14 cellular contexts compared by ENCODE assay signal in the genomic region with DNA sequence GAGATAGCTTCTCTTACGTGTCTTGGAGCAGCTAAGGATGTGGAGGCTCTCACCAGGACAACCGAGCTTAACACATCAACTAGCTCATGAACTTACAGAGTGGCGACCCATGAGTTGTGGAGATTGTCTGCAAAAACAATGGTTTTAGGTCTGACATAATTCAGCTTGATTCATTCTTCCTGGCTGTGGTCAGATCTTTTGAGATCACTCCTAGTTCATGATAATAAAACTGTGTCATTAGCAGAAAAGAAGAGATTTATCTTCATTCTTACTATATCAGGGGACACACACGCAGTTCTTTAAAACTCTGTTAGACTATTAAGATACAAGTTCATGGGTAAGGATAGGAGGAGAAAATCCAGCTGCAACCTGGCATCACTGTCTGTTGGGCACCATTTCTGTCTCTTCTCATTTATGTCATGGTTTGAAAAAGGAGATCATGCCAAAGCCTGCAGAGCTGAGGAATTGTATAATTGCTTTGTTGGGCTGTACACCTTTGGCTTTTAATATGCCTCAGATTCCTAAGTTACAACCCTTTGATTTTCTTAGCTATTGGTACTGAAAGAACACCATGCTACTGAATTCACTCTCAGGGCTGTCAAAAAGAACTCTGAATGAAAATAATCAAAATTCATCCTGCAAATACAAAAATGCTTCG.
DNase-seq lines count a peak whose midpoint lies in the region; ATAC-seq, FAIRE-seq and TF ChIP-seq lines count a peak whose summit lies in the region.
"Had no signal": no experiment of that assay in that cellular context is flagged by ENCODE, and none has a peak within 500 bp of the region (broad histone marks: within the 10 kb centered on the region; RNA-seq: fewer than 3 reads in every experiment).

No MANE protein-coding gene starts in this region.

- H3K27me3 ChIP-seq in bronchial epithelial cell (ENCODE audit: control insufficient read depth, insufficient read depth, low read length) = no peaks in the 10 kb centered on the region

- no peak for ATAC-seq in GM19397 (IDR thresholded peaks at IDR 0.05; ENCODE audit: unreplicated experiment)
- no peak for ATAC-seq in naive thymus-derived CD8-positive, alpha-beta T cell
- ATAC-seq: stimulated activated effector memory CD8-positive, alpha-beta T cell treated with anti-CD3 and anti-CD28 coated beads, Interleukin-12 subunit alpha, Interleukin-12 subunit beta, amount 100 ng/mL, for 72 hours had no signal

- no peak overlapping the region for H3K4me3 ChIP-seq in bronchial epithelial cell (ENCODE audit: low read depth, low read length)

- TF ChIP-seq CTCF in bronchial epithelial cell (IDR thresholded peaks at IDR 0.05; ENCODE audit: insufficient read depth, low read length, severe bottlenecking) = no peak
- TF ChIP-seq CTCF in mesothelial cell of epicardium (IDR thresholded peaks at IDR 0.05; ENCODE audit: unreplicated experiment) = no peak

- POLR2A ChIA-PET in naive thymus-derived CD8-positive, alpha-beta T cell (lab: Charles Lee) = no interaction called here

- H3K36me3 ChIP-seq in bronchial epithelial cell (ENCODE audit: control insufficient read depth, insufficient read depth, low read length) = no peaks in the 10 kb centered on the region

- peak; percentile 72 for FAIRE-seq in bronchial epithelial cell (lab: Jason Lieb, UNC)

- no peaks in the 10 kb centered on the region for H3K27me3 Mint-ChIP-seq in mesothelial cell of epicardium (ENCODE audit: low read depth)
- H3K27me3 Mint-ChIP-seq in naive thymus-derived CD8-positive, alpha-beta T cell = peaks cover 0 to 4% (median 3%) of the 10 kb centered on the region in 5 donors

- H3K9me3 Mint-ChIP-seq in mesothelial cell of epicardium = no peaks in the 10 kb centered on the region
- no peaks in the 10 kb centered on the region for H3K9me3 Mint-ChIP-seq in naive thymus-derived CD8-positive, alpha-beta T cell
- H3K9me3 Mint-ChIP-seq: activated naive CD4-positive, alpha-beta T cell treated with anti-CD3 and anti-CD28 coated beads, Interleukin-2, amount 50 U/mL, for 24 hours; stimulated activated effector memory CD8-positive, alpha-beta T cell treated with anti-CD3 and anti-CD28 coated beads, Interleukin-12 subunit alpha, Interleukin-12 subunit beta, amount 100 ng/mL, for 72 hours had no signal

- no peak overlapping the region for H3K4me3 Mint-ChIP-seq in mesothelial cell of epicardium
- H3K4me3 Mint-ChIP-seq in naive thymus-derived CD8-positive, alpha-beta T cell = no peak overlapping the region
- H3K4me3 Mint-ChIP-seq: activated naive CD4-positive, alpha-beta T cell treated with anti-CD3 and anti-CD28 coated beads, Interleukin-2, amount 50 U/mL, for 24 hours; naive B cell; stimulated activated effector memory CD8-positive, alpha-beta T cell treated with anti-CD3 and anti-CD28 coated beads, Interleukin-12 subunit alpha, Interleukin-12 subunit beta, amount 100 ng/mL, for 72 hours had no signal

- peak overlapping the region; percentile 54 for H3K27ac Mint-ChIP-seq in mesothelial cell of epicardium
- no peak overlapping the region for H3K27ac Mint-ChIP-seq in naive thymus-derived CD8-positive, alpha-beta T cell
- H3K27ac Mint-ChIP-seq: activated naive CD4-positive, alpha-beta T cell treated with anti-CD3 and anti-CD28 coated beads, Interleukin-2, amount 50 U/mL, for 24 hours; naive B cell; stimulated activated effector memory CD8-positive, alpha-beta T cell treated with anti-CD3 and anti-CD28 coated beads, Interleukin-12 subunit alpha, Interleukin-12 subunit beta, amount 100 ng/mL, for 72 hours had no signal

- DNase-seq in NOMO-1 (lab: John Stamatoyannopoulos, UW; ENCODE audit: unreplicated experiment in 2 of 2) (peak; percentile 6 to 44), NOMO-1 treated with dmso at 0.1 percent for 144 hours (lab: John Stamatoyannopoulos, UW; ENCODE audit: unreplicated experiment) (no peak), bronchial epithelial cell (ENCODE audit: low read depth) (peak; percentile 37), mesothelial cell of epicardium (ENCODE audit: low spot score in 2 of 2, unreplicated experiment in 2 of 2) (no peak), SIG-M5 treated with dmso at 0.1 percent for 504 hours (lab: John Stamatoyannopoulos, UW; ENCODE audit: unreplicated experiment) (no peak)
- no peak for DNase-seq in stimulated activated CD4-positive, alpha-beta T cell treated with anti-CD3 and anti-CD28 coated beads, Interleukin-15, amount 100 ng/mL, for 24 hours
- DNase-seq in naive thymus-derived CD8-positive, alpha-beta T cell = no peak
- DNase-seq: 8988T, naive B cell, NCI-H187, T1000 had no signal

- H3K36me3 Mint-ChIP-seq in mesothelial cell of epicardium = no peaks in the 10 kb centered on the region
- no peaks in the 10 kb centered on the region for H3K36me3 Mint-ChIP-seq in naive thymus-derived CD8-positive, alpha-beta T cell
- H3K36me3 Mint-ChIP-seq: activated naive CD4-positive, alpha-beta T cell treated with anti-CD3 and anti-CD28 coated beads, Interleukin-2, amount 50 U/mL, for 24 hours; naive B cell; stimulated activated effector memory CD8-positive, alpha-beta T cell treated with anti-CD3 and anti-CD28 coated beads, Interleukin-12 subunit alpha, Interleukin-12 subunit beta, amount 100 ng/mL, for 72 hours had no signal

- H3K4me1 Mint-ChIP-seq in mesothelial cell of epicardium = peaks cover 66% of the 10 kb centered on the region
- H3K4me1 Mint-ChIP-seq in naive thymus-derived CD8-positive, alpha-beta T cell = no peaks in the 10 kb centered on the region
- H3K4me1 Mint-ChIP-seq: activated naive CD4-positive, alpha-beta T cell treated with anti-CD3 and anti-CD28 coated beads, Interleukin-2, amount 50 U/mL, for 24 hours; naive B cell; stimulated activated effector memory CD8-positive, alpha-beta T cell treated with anti-CD3 and anti-CD28 coated beads, Interleukin-12 subunit alpha, Interleukin-12 subunit beta, amount 100 ng/mL, for 72 hours had no signal

Comparison
In these comparisons a context has a peak if more than half of its experiments do, and no peak if none do; other contexts are left out.
1. DNase-seq: peak in NOMO-1 (2 of 2) and bronchial epithelial cell (single experiment); none in NOMO-1 treated with dmso at 0.1 percent for 144 hours (single experiment), mesothelial cell of epicardium (0 of 2), stimulated activated CD4-positive, alpha-beta T cell treated with anti-CD3 and anti-CD28 coated beads, Interleukin-15, amount 100 ng/mL, for 24 hours (single experiment), naive thymus-derived CD8-positive, alpha-beta T cell (0 of 10) and SIG-M5 treated with dmso at 0.1 percent for 504 hours (single experiment).